Comparison of ENCODE assay signal across 26 cellular contexts in the genomic region with DNA sequence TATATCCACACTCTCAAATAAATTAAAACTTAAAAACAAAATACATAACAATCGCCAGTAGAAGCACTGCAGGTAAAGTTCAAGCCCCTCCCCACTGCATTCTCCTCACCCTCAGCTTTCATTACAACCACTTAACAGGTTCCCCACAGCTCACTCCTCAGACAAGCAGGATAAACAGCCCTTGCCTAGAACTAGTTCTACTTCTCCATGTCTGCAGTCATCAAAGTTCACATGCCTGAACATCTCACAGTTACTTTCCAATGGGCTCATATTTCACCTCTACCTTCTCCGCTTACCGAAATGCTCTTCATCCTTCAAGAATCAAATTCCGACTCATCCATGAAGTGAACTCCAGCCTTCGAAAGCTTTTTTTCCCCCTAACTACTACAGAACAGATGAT. TPM values are rescaled to one million over a fixed set of nuclear protein-coding genes. Genes with fewer than 3 reads are reported as not detected.
DNase-seq lines count a peak whose midpoint lies in the region; ATAC-seq, FAIRE-seq and TF ChIP-seq lines count a peak whose summit lies in the region.
"Had no signal": no experiment of that assay in that cellular context is flagged by ENCODE, and none has a peak within 500 bp of the region (broad histone marks: within the 10 kb centered on the region; RNA-seq: fewer than 3 reads in every experiment).

No MANE protein-coding gene starts in this region.

- FAIRE-seq in bronchial epithelial cell (lab: Jason Lieb, UNC) = no peak
- FAIRE-seq: A549, urothelium cell line had no signal

- H4K20me1 ChIP-seq in BLaER1 = peaks cover 84% of the 10 kb centered on the region
- peaks cover 15% of the 10 kb centered on the region; the same call in 1 of the 2 replicates for H4K20me1 ChIP-seq in HCT116 (ENCODE audit: insufficient read depth)

- no peak overlapping the region for H4K5ac ChIP-seq in mesendoderm (ENCODE audit: low read length)

- H3K4me1 ChIP-seq in BLaER1 = peaks cover 49% of the 10 kb centered on the region
- peaks cover 0 to 18% of the 10 kb centered on the region in 2 experiments; a peak in 3 of 4 replicates for H3K4me1 ChIP-seq in HCT116 (ENCODE audit: control insufficient read depth in 1 of 2, insufficient read depth in 2 of 2, low read length in 2 of 2)
- peaks cover 3% of the 10 kb centered on the region for H3K4me1 ChIP-seq in mesendoderm (ENCODE audit: control insufficient read depth, low read depth, low read length)
- H3K4me1 ChIP-seq: BE2C had no signal

- POLR2A ChIA-PET in HCT116 (lab: Charles Lee) (no interaction called here), MCF 10A (lab: Yijun Ruan, JAX) (interaction anchor here (8.0 kb wide), 1 partner anchor 66 kb away, joined by 98 read pairs; the partner anchor contains the start of gene KLHL24)

- H2AK5ac ChIP-seq in mesendoderm (ENCODE audit: low read length) = no peak overlapping the region

- H3K9me2 ChIP-seq in HCT116 (ENCODE audit: insufficient read depth) = no peaks in the 10 kb centered on the region

- CTCF ChIA-PET in HCT116 (lab: Charles Lee) (no interaction called here), MCF 10A (lab: Yijun Ruan, JAX) (no interaction called here)

- no peak overlapping the region for H3K27ac Mint-ChIP-seq in MCF 10A (ENCODE audit: low read depth, unreplicated experiment)
- H3K27ac Mint-ChIP-seq: activated T-cell treated with anti-CD3 and anti-CD28 coated beads, Interleukin-2, amount 50 U/mL, for 24 hours had no signal

- H3K79me2 ChIP-seq in HCT116 (ENCODE audit: insufficient read depth, low read length) (peaks cover 90% of the 10 kb centered on the region), mesendoderm (ENCODE audit: control insufficient read depth, insufficient read depth, low read length) (peaks cover 78% of the 10 kb centered on the region)

- BruUV-seq in HCT116 (replicated peaks; lab: Mats Ljungman, UMichigan) (TSS peak; percentile 14), MCF 10A (replicated peaks; lab: Mats Ljungman, UMichigan) (no TSS peak)

- H3K9ac ChIP-seq in BLaER1 (no peak overlapping the region), HCT116 (ENCODE audit: low read length) (no peak overlapping the region), mesendoderm (ENCODE audit: low read length) (no peak overlapping the region)

- H2BK5ac ChIP-seq in mesendoderm (ENCODE audit: low read length) = no peak overlapping the region

- H3K36me3 ChIP-seq in BLaER1 = peaks cover 45% of the 10 kb centered on the region
- H3K36me3 ChIP-seq in HCT116 (ENCODE audit: control insufficient read depth in 1 of 2, insufficient read depth in 2 of 2, low read length in 2 of 2) = peaks cover 0 to 2% of the 10 kb centered on the region in 2 experiments; a peak in 1 of 4 replicates
- H3K36me3 ChIP-seq in bronchial epithelial cell (ENCODE audit: control insufficient read depth, insufficient read depth, low read length) = peaks cover 2% of the 10 kb centered on the region
- H3K36me3 ChIP-seq in mesendoderm (ENCODE audit: control insufficient read depth, insufficient read depth, low read length) = no peaks in the 10 kb centered on the region
- H3K36me3 ChIP-seq: gastroesophageal sphincter had no signal

- H3K27ac ChIP-seq in BLaER1 (no peak overlapping the region), HCT116 (ENCODE audit: low read depth, low read length) (no peak overlapping the region), mesendoderm (ENCODE audit: low read depth, low read length) (no peak overlapping the region)
- H3K27ac ChIP-seq: A549, HL-60 had no signal

- H4K8ac ChIP-seq in mesendoderm (ENCODE audit: low read depth, low read length) = no peak overlapping the region

- H3K4me2 ChIP-seq in BLaER1 (peak overlapping the region; percentile 72; the same call in 1 of the 2 replicates), HCT116 (ENCODE audit: low read length) (no peak overlapping the region), mesendoderm (ENCODE audit: low read length) (no peak overlapping the region)
- H3K4me2 ChIP-seq: A549 had no signal

- H3K4me3 Mint-ChIP-seq in MCF 10A (ENCODE audit: unreplicated experiment) = no peak overlapping the region

- H3K56ac ChIP-seq in mesendoderm (ENCODE audit: low read length) = no peak overlapping the region

- peaks cover 5% of the 10 kb centered on the region for H3K36me3 Mint-ChIP-seq in MCF 10A (ENCODE audit: insufficient read depth, unreplicated experiment)

- peaks cover 29% of the 10 kb centered on the region for H3K4me1 Mint-ChIP-seq in MCF 10A (ENCODE audit: insufficient read depth, unreplicated experiment)

- no peak overlapping the region for H2BK120ac ChIP-seq in mesendoderm (ENCODE audit: low read depth, low read length)

- TF ChIP-seq CTCF in HCT116 (IDR thresholded peaks at IDR 0.05 in 2 of 3, conservative IDR thresholded peaks at IDR 0.05 in 1 of 3; ENCODE audit: borderline replicate concordance in 1 of 3, insufficient read depth in 1 of 3, low read depth in 2 of 3, low read length in 2 of 3) (no peak), bronchial epithelial cell (IDR thresholded peaks at IDR 0.05; ENCODE audit: insufficient read depth, low read length, severe bottlenecking) (no peak), MCF 10A (IDR thresholded peaks at IDR 0.05; ENCODE audit: unreplicated experiment) (no peak)

- peaks cover 6% of the 10 kb centered on the region for H3K79me1 ChIP-seq in mesendoderm (ENCODE audit: low read length)

- H3K4ac ChIP-seq in mesendoderm (ENCODE audit: low read depth, low read length) = no peak overlapping the region

- DNase-seq in HCT116 (ENCODE audit: low read depth, low spot score) (no peak), bronchial epithelial cell (ENCODE audit: low read depth) (peak; percentile 70), mesendoderm (peak; percentile 54), MCF 10A (ENCODE audit: unreplicated experiment) (no peak), kidney glomerular epithelial cell (lab: John Stamatoyannopoulos, UW) (no peak)
- DNase-seq in effector CD4-positive, alpha-beta T cell = no peak
- DNase-seq in stimulated activated CD4-positive, alpha-beta T cell treated with anti-CD3 and anti-CD28 coated beads, Interleukin-1b, Interleukin-23, amount 100 ng/mL, for 48 hours = no peak
- DNase-seq: activated CD4-positive, alpha-beta T cell treated with anti-CD3 and anti-CD28 coated beads for 1 hour; activated naive CD4-positive, alpha-beta T cell treated with Interleukin-2 at 50 U/mL for 16 hours; activated T-cell treated with anti-CD3 and anti-CD28 coated beads, Interleukin-2, amount 50 U/mL, for 24 hours; anterior cingulate cortex; BE2C; GDM1; left cardiac atrium; mucosa of descending colon; MV-4-11; NCI-H1694; NCI-H446 treated with DMSO at 0.1 percent for 48 hours; stimulated activated CD4-positive, alpha-beta T cell treated with anti-CD3 and anti-CD28 coated beads, Interleukin-4, amount 100 ng/mL, for 4 hours; SW 1271 had no signal

- H3K27me3 ChIP-seq in BLaER1 (no peaks in the 10 kb centered on the region), HCT116 (ENCODE audit: insufficient read depth, low read length) (no peaks in the 10 kb centered on the region), bronchial epithelial cell (ENCODE audit: control insufficient read depth, insufficient read depth, low read length) (no peaks in the 10 kb centered on the region), mesendoderm (ENCODE audit: insufficient read depth, low read length, poor library complexity) (no peaks in the 10 kb centered on the region)
- H3K27me3 ChIP-seq: BE2C, esophagus muscularis mucosa, gastroesophageal sphincter had no signal

- no peak for TF ChIP-seq RAD21 in HCT116 (IDR thresholded peaks at IDR 0.05; ENCODE audit: low read depth)

- no peak for ATAC-seq in HCT116
- ATAC-seq: A549, gastroesophageal sphincter, left cardiac atrium, mucosa of descending colon had no signal

- RAD21 ChIA-PET in HCT116 (lab: Charles Lee; ENCODE audit: low non-redundant PET in 1 of 2, low total read pairs in 2 of 2, uncharacterized antibody in 2 of 2, unreplicated experiment in 2 of 2) = no interaction called here

- no peaks in the 10 kb centered on the region for H3K27me3 Mint-ChIP-seq in MCF 10A (ENCODE audit: insufficient read depth, unreplicated experiment)
- H3K27me3 Mint-ChIP-seq: activated T-cell treated with anti-CD3 and anti-CD28 coated beads, Interleukin-2, amount 50 U/mL, for 24 hours had no signal

- H3K18ac ChIP-seq in mesendoderm (ENCODE audit: low read length) = no peak overlapping the region

- H2AFZ ChIP-seq in HCT116 (ENCODE audit: low read depth, low read length, poor library complexity, severe bottlenecking) = no peak overlapping the region

- no peak overlapping the region for H3K23ac ChIP-seq in mesendoderm (ENCODE audit: low read length)

- intact Hi-C loops in HCT116 (cut with micrococcal nuclease) = no loop called here
- intact Hi-C loops in MCF 10A (cut with micrococcal nuclease) = no loop called here

- no peaks in the 10 kb centered on the region for H3K9me3 Mint-ChIP-seq in MCF 10A (ENCODE audit: unreplicated experiment)
- H3K9me3 Mint-ChIP-seq: activated T-cell treated with anti-CD3 and anti-CD28 coated beads, Interleukin-2, amount 50 U/mL, for 24 hours had no signal

- H3K9me3 ChIP-seq in BLaER1 = no peaks in the 10 kb centered on the region
- no peaks in the 10 kb centered on the region for H3K9me3 ChIP-seq in HCT116 (ENCODE audit: control insufficient read depth in 1 of 2, insufficient read depth in 1 of 2, low read depth in 1 of 2, low read length in 2 of 2)
- H3K9me3 ChIP-seq: A549, BE2C, esophagus muscularis mucosa, gastroesophageal sphincter, mucosa of descending colon had no signal

- TF ChIP-seq POLR2A in HCT116 (IDR thresholded peaks at IDR 0.05; ENCODE audit: borderline replicate concordance, extremely low read depth, insufficient read depth, insufficient read length) = no peak

- WGBS in mesendoderm (ENCODE audit: extremely low coverage, insufficient coverage, low lambda C conversion rate) = no CpG with 5 or more reads among the region's 5 CpGs

- no peak overlapping the region for H2BK15ac ChIP-seq in mesendoderm (replicated peaks; ENCODE audit: low read depth)

- H3K4me3 ChIP-seq in BLaER1 (no peak overlapping the region), HCT116 (replicated peaks in 1 of 2; ENCODE audit: low read depth in 1 of 2, low read length in 2 of 2) (no peak overlapping the region), bronchial epithelial cell (ENCODE audit: low read depth, low read length) (no peak overlapping the region), mesendoderm (ENCODE audit: low read length) (no peak overlapping the region)
- H3K4me3 ChIP-seq: A549, esophagus muscularis mucosa, gastroesophageal sphincter, mucosa of descending colon had no signal

TF ChIP-seq in HCT116, 20 proteins besides CTCF, POLR2A, EP300 and RAD21 (continues in another document):
- TF ChIP-seq ELF1 (IDR thresholded peaks at IDR 0.05; ENCODE audit: borderline replicate concordance, low read depth) (no peak), CBX3 (IDR thresholded peaks at IDR 0.05; ENCODE audit: low read depth) (no peak), SP1 (IDR thresholded peaks at IDR 0.05; ENCODE audit: low read depth) (no peak), JUND (IDR thresholded peaks at IDR 0.05) (no peak)
- TF ChIP-seq, protein P1, sequence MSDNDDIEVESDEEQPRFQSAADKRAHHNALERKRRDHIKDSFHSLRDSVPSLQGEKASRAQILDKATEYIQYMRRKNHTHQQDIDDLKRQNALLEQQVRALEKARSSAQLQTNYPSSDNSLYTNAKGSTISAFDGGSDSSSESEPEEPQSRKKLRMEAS (IDR thresholded peaks at IDR 0.05) = no peak

RNA-seq across cellular contexts. Expression of gene YEATS2, which starts 4.1 kb away (rescaled TPM):
- total RNA-seq in HCT116 (2021; ENCODE audit: unreplicated experiment) (38.6 TPM), bronchial epithelial cell (18.2 and 19.7 TPM in 2 replicates), MCF 10A (2022) (24.7 and 29.4 TPM in 2 replicates)
- polyA plus RNA-seq in HCT116 (2012) = 31.6 and 32.5 TPM in 2 replicates
- polyA plus RNA-seq in mesendoderm (2013, experiment 1 of 2) = 25.7 TPM
- polyA plus RNA-seq in mesendoderm (2013, experiment 2 of 2) = 26.1 TPM

Comparison
In these comparisons a context has a peak if more than half of its experiments do, and no peak if none do; other contexts are left out.
1. DNase-seq: peak in bronchial epithelial cell (single experiment) and mesendoderm (single experiment); none in HCT116 (single experiment), effector CD4-positive, alpha-beta T cell (single experiment), stimulated activated CD4-positive, alpha-beta T cell treated with anti-CD3 and anti-CD28 coated beads, Interleukin-1b, Interleukin-23, amount 100 ng/mL, for 48 hours (single experiment), MCF 10A (single experiment) and kidney glomerular epithelial cell (single experiment).